Comparison of ENCODE assay signal across 8 cellular contexts in genomic region chr6:36442083-36442670, GRCh38. TPM values are rescaled to one million over a fixed set of nuclear protein-coding genes. Genes with fewer than 3 reads are reported as not detected.
DNase-seq lines count a peak whose midpoint lies in the region; ATAC-seq and TF ChIP-seq lines count a peak whose summit lies in the region.

No MANE protein-coding gene starts in this region.

- peak overlapping the region; percentile 75 for H3K4me2 ChIP-seq in trophoblast cell (ENCODE audit: low read length)

- in situ Hi-C loops in GM13977 (cut with MboI; ENCODE audit: low pct_unique_long_range_greater_than_20kb, low sequenced_read_pairs, unreplicated experiment): no loop called here

- no peak overlapping the region for H3K23ac ChIP-seq in trophoblast cell (ENCODE audit: low read length)

- peak overlapping the region; percentile 73 for H2BK5ac ChIP-seq in trophoblast cell (ENCODE audit: low read depth, low read length, poor library complexity)

- H3K27me3 ChIP-seq in Peyer's patch (no peaks in the 10 kb centered on the region), esophagus (ENCODE audit: control insufficient read depth in 1 of 2, insufficient read depth in 2 of 2, low read length in 2 of 2) (no peaks in the 10 kb centered on the region), trophoblast cell (ENCODE audit: insufficient read depth, low read length) (no peaks in the 10 kb centered on the region)

- peaks cover 7% of the 10 kb centered on the region for H3K79me2 ChIP-seq in trophoblast cell (ENCODE audit: control insufficient read depth, insufficient read depth, low read length, poor library complexity)

- H3K4me3 ChIP-seq in Peyer's patch: peak overlapping the region; percentile 94 to 99 (median 98)
- peak overlapping the region; percentile 97 to 100 for H3K4me3 ChIP-seq in esophagus (ENCODE audit: low read depth in 1 of 2, low read length in 2 of 2)
- peak overlapping the region; percentile 87 for H3K4me3 ChIP-seq in trophoblast cell (ENCODE audit: low read depth, low read length)

- peak overlapping the region; percentile 46 for H2AK5ac ChIP-seq in trophoblast cell (ENCODE audit: low read length)

- no peaks in the 10 kb centered on the region for H3K9me3 ChIP-seq in ES-I3 (ENCODE audit: control insufficient read depth, insufficient read depth, low read length)
- no peaks in the 10 kb centered on the region for H3K9me3 ChIP-seq in Peyer's patch
- H3K9me3 ChIP-seq in esophagus (ENCODE audit: control insufficient read depth in 2 of 2, insufficient read depth in 1 of 2, low read depth in 1 of 2, low read length in 1 of 2): no peaks in the 10 kb centered on the region
- no peaks in the 10 kb centered on the region for H3K9me3 ChIP-seq in trophoblast cell (ENCODE audit: insufficient read depth, low read depth, low read length)

- H3K4ac ChIP-seq in trophoblast cell (ENCODE audit: low read depth, low read length): peak overlapping the region; percentile 65

- no peak for ATAC-seq in GM21367 (IDR thresholded peaks at IDR 0.05; ENCODE audit: unreplicated experiment)

- peak overlapping the region; percentile 92 for H3K14ac ChIP-seq in trophoblast cell (ENCODE audit: low read length)

- no peak for TF ChIP-seq POLR2A in Peyer's patch (IDR thresholded peaks at IDR 0.05)

- WGBS in esophagus, 2 donors: 52 to 54% methylated on average over 12 of the region's 12 CpGs
- no CpG with 5 or more reads among the region's 12 CpGs for WGBS in trophoblast cell (ENCODE audit: extremely low coverage, insufficient coverage, insufficient read length)

- H3K27ac ChIP-seq in Peyer's patch (peak overlapping the region; percentile 97 to 99 (median 98)), esophagus (ENCODE audit: low read depth in 2 of 2, low read length in 1 of 2) (peak overlapping the region; percentile 99 to 100), trophoblast cell (ENCODE audit: low read depth, low read length) (peak overlapping the region; percentile 82)

- H4K8ac ChIP-seq in trophoblast cell (ENCODE audit: low read depth, low read length): peak overlapping the region; percentile 95

- peaks cover 14% of the 10 kb centered on the region for H3K79me1 ChIP-seq in trophoblast cell (ENCODE audit: low read length)

- peak overlapping the region; percentile 87 for H2AFZ ChIP-seq in trophoblast cell (ENCODE audit: insufficient read depth, low read length, poor library complexity)

- H3K18ac ChIP-seq in trophoblast cell (ENCODE audit: low read length): peak overlapping the region; percentile 87

- H4K91ac ChIP-seq in trophoblast cell (ENCODE audit: low read depth, low read length): peak overlapping the region; percentile 86

- H2BK12ac ChIP-seq in trophoblast cell (ENCODE audit: low read length): peak overlapping the region; percentile 68

- H2BK120ac ChIP-seq in trophoblast cell (ENCODE audit: insufficient read depth, low read length, poor library complexity): peak overlapping the region; percentile 83

- H3K36me3 ChIP-seq in ES-I3 (ENCODE audit: insufficient read depth, low read length): no peaks in the 10 kb centered on the region
- no peaks in the 10 kb centered on the region for H3K36me3 ChIP-seq in Peyer's patch
- H3K36me3 ChIP-seq in esophagus (ENCODE audit: control insufficient read depth in 2 of 2, insufficient read depth in 2 of 2, low read length in 1 of 2): no peaks in the 10 kb centered on the region
- H3K36me3 ChIP-seq in trophoblast cell (ENCODE audit: control insufficient read depth in 1 of 2, insufficient read depth in 2 of 2, low read length in 2 of 2): no peaks in the 10 kb centered on the region

- peak overlapping the region; percentile 65 for H3K9ac ChIP-seq in ES-I3 (ENCODE audit: low read depth, low read length)
- peak overlapping the region; percentile 49 for H3K9ac ChIP-seq in trophoblast cell (ENCODE audit: low read length)

- DNase-seq in Peyer's patch (no peak), trophoblast cell (peak in 1 of 2 donors; percentile 42), HT-29 (ENCODE audit: low spot score) (no peak), GM13977 (ENCODE audit: low spot score) (no peak), NCI-H526 (lab: John Stamatoyannopoulos, UW) (no peak)

- H4K12ac ChIP-seq in trophoblast cell (ENCODE audit: low read depth, low read length): peak overlapping the region; percentile 94

- H3K4me1 ChIP-seq in ES-I3 (ENCODE audit: insufficient read depth, low read length): peaks cover 12% of the 10 kb centered on the region
- H3K4me1 ChIP-seq in Peyer's patch: peaks cover 0 to 34% (median 6%) of the 10 kb centered on the region in 4 donors
- no peaks in the 10 kb centered on the region for H3K4me1 ChIP-seq in esophagus (ENCODE audit: control insufficient read depth in 2 of 2, insufficient read depth in 2 of 2, low read length in 1 of 2)
- H3K4me1 ChIP-seq in trophoblast cell (ENCODE audit: control insufficient read depth in 1 of 2, insufficient read depth in 2 of 2, low read length in 2 of 2): peaks cover 4 to 5% of the 10 kb centered on the region in 2 experiments

- no peak for TF ChIP-seq CTCF in Peyer's patch (IDR thresholded peaks at IDR 0.05)
- TF ChIP-seq CTCF in GM13977 (IDR thresholded peaks at IDR 0.05; ENCODE audit: extremely low read depth, insufficient read depth, missing control alignments): no peak

RNA-seq across cellular contexts. Expression of gene PXT1, which starts 0.5 kb away (rescaled TPM):
- total RNA-seq in Peyer's patch: not detected
- polyA plus RNA-seq in esophagus: not detected
- 0.04 and 0.08 TPM in 2 replicates for polyA plus RNA-seq in trophoblast cell (2013)
- 0.25 TPM in 1 of 2 replicates, not detected in the other for total RNA-seq in HT-29 (2014; rRNA removed; shearing (Covaris generic))

RNA-seq across cellular contexts. Expression of gene KCTD20, which starts 0.6 kb away (rescaled TPM):
- total RNA-seq in Peyer's patch: 10 to 100 TPM; 31.5 to 40.4 (median 37.8) TPM
- 10 to 100 TPM; 16.6 to 18.5 TPM for polyA plus RNA-seq in esophagus
- 36.2 and 36.4 TPM in 2 replicates for polyA plus RNA-seq in trophoblast cell (2013)
- 15.5 and 16.8 TPM in 2 replicates for total RNA-seq in HT-29 (2014; rRNA removed; shearing (Covaris generic))

RNA-seq across cellular contexts. Expression of gene ETV7, which starts 54.7 kb away (rescaled TPM):
- total RNA-seq in Peyer's patch: 10 to 100 TPM in 2 of 4 donors, 1 to 10 TPM in 2; 3.3 to 12.1 (median 9.9) TPM
- 1 to 10 TPM; 2.1 to 3.3 TPM for polyA plus RNA-seq in esophagus
- polyA plus RNA-seq in trophoblast cell (2013): 0.15 and 0.21 TPM in 2 replicates
- 0.34 and 1.3 TPM in 2 replicates for total RNA-seq in HT-29 (2014; rRNA removed; shearing (Covaris generic))
